Comparison of ENCODE assay signal across 8 cellular contexts in the genomic region with DNA sequence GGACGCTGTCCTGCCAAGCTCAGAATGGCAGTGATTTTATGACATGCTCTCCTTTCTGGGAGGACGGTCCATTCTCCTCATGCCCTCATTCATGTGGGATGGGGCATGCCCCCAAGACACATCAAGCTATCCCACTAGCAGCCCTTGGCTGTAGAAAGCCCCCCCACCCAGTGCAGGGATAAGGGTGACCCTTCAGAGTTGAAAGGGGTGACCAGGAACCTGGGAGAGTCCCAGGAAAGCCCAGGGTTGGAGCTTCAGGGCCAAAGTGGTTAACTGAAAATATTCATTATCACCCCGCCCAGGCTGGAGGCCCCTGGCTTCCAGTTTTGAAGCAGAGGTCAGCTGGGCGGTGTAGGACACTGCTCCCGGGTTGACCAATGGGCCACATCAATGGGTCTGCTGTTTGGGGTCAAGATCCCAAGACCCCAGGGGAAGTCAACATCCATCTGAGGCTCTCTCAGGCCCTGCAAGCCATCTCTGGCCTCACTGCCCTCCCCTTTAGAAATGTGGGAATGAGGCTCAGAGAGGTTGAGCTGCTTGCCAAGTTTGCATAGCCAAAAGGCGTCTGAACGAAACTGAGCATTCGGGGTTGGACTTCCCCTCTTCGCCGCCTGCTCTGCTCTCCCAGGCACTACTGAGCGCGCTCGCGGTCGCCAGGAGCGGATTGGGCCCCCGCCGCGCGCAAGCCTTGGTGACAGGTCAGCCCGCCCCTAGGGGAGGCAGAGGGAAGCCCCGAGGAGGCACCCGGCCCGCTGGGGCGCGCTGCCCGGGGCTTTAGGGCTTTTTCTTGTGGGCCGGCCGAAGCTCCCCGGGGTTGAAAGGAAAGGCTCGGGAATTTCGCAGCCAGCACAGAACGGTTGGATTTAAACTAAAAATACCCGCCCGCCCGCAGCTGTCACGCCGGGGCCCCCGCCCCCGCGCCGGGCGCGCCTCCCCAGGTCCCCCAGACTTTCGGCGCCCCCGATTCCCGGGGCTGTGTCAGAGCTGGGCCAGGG. TPM values are rescaled to one million over a fixed set of nuclear protein-coding genes. Genes with fewer than 3 reads are reported as not detected.
DNase-seq lines count a peak whose midpoint lies in the region; ATAC-seq, FAIRE-seq and TF ChIP-seq lines count a peak whose summit lies in the region.

No MANE protein-coding gene starts in this region.

- no peak for FAIRE-seq in urothelium cell line (lab: Jason Lieb, UNC)

- H3K27ac Mint-ChIP-seq in progenitor cell of endocrine pancreas: no peak overlapping the region

- H3K9me3 Mint-ChIP-seq in progenitor cell of endocrine pancreas (ENCODE audit: low read depth): no peaks in the 10 kb centered on the region

- peak overlapping the region; percentile 69 for H3K27ac ChIP-seq in RWPE2 (ENCODE audit: poor library complexity, severe bottlenecking)

- TF ChIP-seq CTCF in RWPE2 (IDR thresholded peaks at IDR 0.05; ENCODE audit: poor library complexity, severe bottlenecking) (peak; percentile 36), progenitor cell of endocrine pancreas (IDR thresholded peaks at IDR 0.05; ENCODE audit: unreplicated experiment) (peak; percentile 57)

- H3K4me1 Mint-ChIP-seq in progenitor cell of endocrine pancreas (ENCODE audit: low read depth): peaks cover 6% of the 10 kb centered on the region

- H3K36me3 ChIP-seq in RWPE2 (ENCODE audit: low read depth): peaks cover 7% of the 10 kb centered on the region; the same call in 1 of the 2 replicates

- intact Hi-C loops in Right ventricle myocardium inferior (cut with DNase I): loop anchor here (5.0 kb wide), 1 partner anchor 44 kb away; no protein-coding TSS in a partner anchor

- DNase-seq in COLO668 (lab: John Stamatoyannopoulos, UW; ENCODE audit: unreplicated experiment): peak; percentile 90
- DNase-seq in RWPE2 (ENCODE audit: low spot score): no peak
- DNase-seq in activated gamma-delta T cell treated with anti-CD3 and anti-CD28 coated beads, Interleukin-2, amount 50 U/mL, for 16 hours (ENCODE audit: low read depth): peak; percentile 74
- peak; percentile 90 for DNase-seq in Right ventricle myocardium inferior (ENCODE audit: missing footprints)
- peak; percentile 55 for DNase-seq in progenitor cell of endocrine pancreas (ENCODE audit: low spot score, unreplicated experiment)
- peak; percentile 63 for DNase-seq in urothelium cell line (ENCODE audit: low spot score)

- peaks cover 50% of the 10 kb centered on the region for H3K4me1 ChIP-seq in RWPE2 (ENCODE audit: insufficient read depth, poor library complexity, severe bottlenecking)

- ATAC-seq in GM19438 (IDR thresholded peaks at IDR 0.05; ENCODE audit: low read depth, unreplicated experiment) (peak; percentile 81), HG03565 (IDR thresholded peaks at IDR 0.05; ENCODE audit: unreplicated experiment) (peak; percentile 67), RWPE2 (ENCODE audit: low read depth) (peak; percentile 26), Right ventricle myocardium inferior (peak; percentile 56)

- H3K4me3 ChIP-seq in RWPE2 (ENCODE audit: severe bottlenecking): peak overlapping the region; percentile 52

- H3K27me3 ChIP-seq in RWPE2 (ENCODE audit: insufficient read depth, poor library complexity, severe bottlenecking): no peaks in the 10 kb centered on the region

- peaks cover 59% of the 10 kb centered on the region for H3K27me3 Mint-ChIP-seq in progenitor cell of endocrine pancreas

- H3K9me3 ChIP-seq in RWPE2 (ENCODE audit: severe bottlenecking): no peaks in the 10 kb centered on the region

- peak overlapping the region; percentile 48 for H3K4me3 Mint-ChIP-seq in progenitor cell of endocrine pancreas (ENCODE audit: low read depth)

- H3K36me3 Mint-ChIP-seq in progenitor cell of endocrine pancreas (ENCODE audit: insufficient read depth): no peaks in the 10 kb centered on the region

RNA-seq across cellular contexts. Expression of a gene that starts 0.6 kb away (rescaled TPM):
- total RNA-seq in Right ventricle myocardium inferior (16.5 TPM), progenitor cell of endocrine pancreas (0.31 and 0.44 TPM in 2 replicates)

RNA-seq across cellular contexts. Expression of a gene that starts 19.0 kb away (rescaled TPM):
- total RNA-seq in Right ventricle myocardium inferior (84.7 TPM), progenitor cell of endocrine pancreas (53.3 and 54.8 TPM in 2 replicates)

Comparison
In these comparisons a context has a peak if more than half of its experiments do, and no peak if none do; other contexts are left out.
1. ATAC-seq: peak in every context shown above with its lines; median percentile 81 in GM19438; 67 in HG03565; 56 in Right ventricle myocardium inferior; 26 in RWPE2.
2. RNA of a gene that starts 0.6 kb away (total RNA-seq): 16.5 TPM in Right ventricle myocardium inferior (single experiment); 0.31 to 0.44 TPM in progenitor cell of endocrine pancreas; every median in the first group is over 10 times any median in the second.